9 cellular contexts compared by ENCODE assay signal in genomic region chr7:95045236-95045923, GRCh38.
DNase-seq lines count a peak whose midpoint lies in the region; ATAC-seq, FAIRE-seq and TF ChIP-seq lines count a peak whose summit lies in the region.
"Had no signal": no experiment of that assay in that cellular context is flagged by ENCODE, and none has a peak within 500 bp of the region (broad histone marks: within the 10 kb centered on the region; RNA-seq: fewer than 3 reads in every experiment).

No MANE protein-coding gene starts in this region.

- peak overlapping the region; percentile 37; the same call in 1 of the 2 replicates for H2AFZ ChIP-seq in Loucy (ENCODE audit: low read length)
- H2AFZ ChIP-seq in K562 (ENCODE audit: low read depth, low read length) = no peak overlapping the region

- no peak for TF ChIP-seq RAD21 in K562 (CRISPR knock-in tag; conservative IDR thresholded peaks at IDR 0.05 in 1 of 2, IDR thresholded peaks at IDR 0.05 in 1 of 2)

- no peaks in the 10 kb centered on the region for H3K9me1 ChIP-seq in K562 (ENCODE audit: control insufficient read depth, insufficient read depth, low read length)

- H3K27ac ChIP-seq in K562 (ENCODE audit: extremely low read depth, low read depth, low read length) = no peak overlapping the region

- in situ Hi-C loops in K562 (cut with MboI) = no loop called here

- peak overlapping the region in 2 of 3 experiments; percentile 36 to 53 for H3K27ac Mint-ChIP-seq in nephron

- no peaks in the 10 kb centered on the region for H3K9me3 Mint-ChIP-seq in nephron

- TF ChIP-seq CTCF in Loucy (conservative IDR thresholded peaks at IDR 0.05; ENCODE audit: low read length) (peak; percentile 65), K562 (IDR thresholded peaks at IDR 0.05 in 2 of 3, conservative IDR thresholded peaks at IDR 0.05 in 1 of 3; ENCODE audit: insufficient read depth in 2 of 3, low read depth in 1 of 3, low read length in 3 of 3) (no peak), nephron (IDR thresholded peaks at IDR 0.05; ENCODE audit: unreplicated experiment in 3 of 3) (no peak)

- H3K9ac ChIP-seq in Loucy (ENCODE audit: low read depth, low read length, poor library complexity, severe bottlenecking) (no peak overlapping the region), K562 (ENCODE audit: insufficient read depth in 1 of 2, low read depth in 2 of 2, low read length in 2 of 2) (no peak overlapping the region)

- FAIRE-seq in K562 (lab: Jason Lieb, UNC) = no peak

- H3K4me2 ChIP-seq in Loucy (ENCODE audit: low read depth, low read length, poor library complexity, severe bottlenecking) (no peak overlapping the region), K562 (ENCODE audit: insufficient read depth, low read length) (no peak overlapping the region)

- no peaks in the 10 kb centered on the region for H3K36me3 Mint-ChIP-seq in nephron (ENCODE audit: low read depth)

- no peaks in the 10 kb centered on the region for H4K20me1 ChIP-seq in Loucy (ENCODE audit: insufficient read depth, low read length, poor library complexity, severe bottlenecking)
- H4K20me1 ChIP-seq in K562 (replicated peaks; ENCODE audit: control insufficient read depth, insufficient read depth, low read length) = no peaks in the 10 kb centered on the region

- H3K4me1 ChIP-seq in Loucy (ENCODE audit: insufficient read depth, low read length, poor library complexity, severe bottlenecking) (peaks cover 17% of the 10 kb centered on the region), K562 (replicated peaks in 1 of 2; ENCODE audit: control insufficient read depth in 2 of 2, insufficient read depth in 2 of 2, low read length in 2 of 2) (no peaks in the 10 kb centered on the region)

- H3K9me3 ChIP-seq in Loucy (ENCODE audit: insufficient read depth, low read depth, low read length) = no peaks in the 10 kb centered on the region
- no peaks in the 10 kb centered on the region for H3K9me3 ChIP-seq in K562 (replicated peaks; ENCODE audit: control insufficient read depth, insufficient read depth, low read depth, low read length)

- no peak overlapping the region for H3K4me3 ChIP-seq in Loucy (ENCODE audit: low read length, poor library complexity, severe bottlenecking)
- no peak overlapping the region for H3K4me3 ChIP-seq in K562

- H3K27me3 Mint-ChIP-seq in nephron (ENCODE audit: low read depth) = no peaks in the 10 kb centered on the region

- H3K79me2 ChIP-seq in Loucy (ENCODE audit: insufficient read depth, low read length) = no peaks in the 10 kb centered on the region
- H3K79me2 ChIP-seq in K562 (ENCODE audit: control insufficient read depth, insufficient read depth, low read length) = no peaks in the 10 kb centered on the region

- no peaks in the 10 kb centered on the region for H3K27me3 ChIP-seq in Loucy (ENCODE audit: insufficient read depth, low read length, poor library complexity, severe bottlenecking)
- H3K27me3 ChIP-seq in K562 (ENCODE audit: control insufficient read depth in 2 of 2, insufficient read depth in 2 of 2, low read length in 2 of 2) = no peaks in the 10 kb centered on the region

- BruUV-seq in K562 (replicated peaks; lab: Mats Ljungman, UMichigan) = no TSS peak

- 0 out of 2 replicates have a peak, but pooled peaks cover 2% of the 10 kb centered on the region for H3F3A ChIP-seq in Loucy (ENCODE audit: low read depth)

- no peak for TF ChIP-seq EP300 in K562 (IDR thresholded peaks at IDR 0.05; ENCODE audit: low read length)

- intact Hi-C loops in K562 (cut with micrococcal nuclease) = no loop called here

- ATAC-seq in K562 (no peak), HG03565 (IDR thresholded peaks at IDR 0.05; ENCODE audit: unreplicated experiment) (no peak)

- peaks cover 46% of the 10 kb centered on the region for H3K4me1 Mint-ChIP-seq in nephron

- POLR2A ChIA-PET in K562 (lab: Yijun Ruan, JAX) = no interaction called here

- H3K9me2 ChIP-seq in Loucy (replicated peaks; ENCODE audit: low read depth, low read length) = no peaks in the 10 kb centered on the region

- CTCF ChIA-PET in K562 (lab: Yijun Ruan, JAX; ENCODE audit: low intra/inter-chr PET ratio) = interaction anchor here (0.6 kb wide), 1 partner anchor 1001 kb away, joined by 5 read pairs; no protein-coding TSS in a partner anchor

- H3K4me3 Mint-ChIP-seq in nephron = no peak overlapping the region

- TF ChIP-seq POLR2A in K562 (conservative IDR thresholded peaks at IDR 0.05) = no peak

- H3K36me3 ChIP-seq in Loucy (ENCODE audit: insufficient read depth, low read length) (no peaks in the 10 kb centered on the region), K562 (ENCODE audit: control insufficient read depth, insufficient read depth, low read length) (no peaks in the 10 kb centered on the region)

- WGBS in K562 (ENCODE audit: insufficient coverage, low coverage, missing lambda C conversion rate) = 0% methylated on average over 8 of the region's 8 CpGs

- peak; percentile 22 for DNase-seq in EH (ENCODE audit: low read depth)
- peak in 2 of 4 experiments; percentile 4 to 5 for DNase-seq in K562 (ENCODE audit: extremely low read depth in 1 of 4, low spot score in 3 of 4)
- no peak for DNase-seq in COLO668 (lab: John Stamatoyannopoulos, UW; ENCODE audit: unreplicated experiment)
- DNase-seq in kidney glomerular epithelial cell (lab: John Stamatoyannopoulos, UW) = no peak
- no peak for DNase-seq in activated effector memory CD4-positive, alpha-beta T cell treated with anti-CD3 and anti-CD28 coated beads, Interleukin-2, amount 50 U/mL, for 16 hours
- DNase-seq: activated T-cell treated with anti-CD3 and anti-CD28 coated beads, Interleukin-2, amount 50 U/mL, for 48 hours had no signal

TF ChIP-seq in K562, 482 proteins besides CTCF, POLR2A, EP300 and RAD21:
- peak; percentile 81 to 83 for TF ChIP-seq NRF1 (conservative IDR thresholded peaks at IDR 0.05 in 1 of 2, IDR thresholded peaks at IDR 0.05 in 1 of 2)
- no peak for TF ChIP-seq ZNF184 (CRISPR knock-in tag; IDR thresholded peaks at IDR 0.05)
- TF ChIP-seq RBFOX2 (IDR thresholded peaks at IDR 0.05; ENCODE audit: low read depth, low read length) = no peak
